In the genomic region with DNA sequence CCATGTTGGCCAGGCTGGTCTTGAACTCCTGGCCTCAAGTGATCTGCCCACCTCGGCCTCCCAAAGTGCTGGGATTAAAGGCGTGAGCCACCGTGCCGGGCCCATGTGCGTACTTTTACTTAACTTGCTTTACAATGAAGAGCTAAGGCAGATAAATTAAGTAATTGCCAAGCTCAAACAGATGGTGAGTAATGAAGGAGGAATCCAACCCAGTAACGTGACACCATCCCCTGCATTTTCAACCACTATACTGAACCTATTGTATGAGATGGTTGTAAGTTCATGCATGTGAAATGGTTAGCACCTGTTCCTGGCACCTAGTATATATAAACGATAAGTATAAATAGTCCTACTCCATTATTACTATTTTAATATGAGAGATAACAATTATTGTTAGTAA, we compare ENCODE assay signal across 15 cellular contexts.
DNase-seq lines count a peak whose midpoint lies in the region; ATAC-seq and TF ChIP-seq lines count a peak whose summit lies in the region.
"Had no signal": no experiment of that assay in that cellular context is flagged by ENCODE, and none has a peak within 500 bp of the region (broad histone marks: within the 10 kb centered on the region; RNA-seq: fewer than 3 reads in every experiment).

No MANE protein-coding gene starts in this region.

- H3K27me3 ChIP-seq in SJCRH30 (no peaks in the 10 kb centered on the region), tibial artery (no peaks in the 10 kb centered on the region)

- H3K27ac ChIP-seq in SJCRH30: no peak overlapping the region
- no peak overlapping the region for H3K27ac ChIP-seq in tibial artery

- ATAC-seq in GM21717 (IDR thresholded peaks at IDR 0.05; ENCODE audit: unreplicated experiment): no peak
- ATAC-seq: activated naive CD4-positive, alpha-beta T cell treated with anti-CD3 and anti-CD28 coated beads, Interleukin-2, amount 50 U/mL, for 72 hours; right cardiac atrium had no signal

- intact Hi-C loops in tibial artery (cut with DNase I; ENCODE audit: low total_unique reads): no loop called here

- peak; percentile 50 for DNase-seq in DMS153 (lab: John Stamatoyannopoulos, UW)
- DNase-seq in NCI-H2029 (lab: John Stamatoyannopoulos, UW): peak; percentile 25
- DNase-seq in SJCRH30: peak; percentile 37 to 66
- peak; percentile 39 for DNase-seq in iris pigment epithelial cell (ENCODE audit: low read depth)
- DNase-seq in nucleus accumbens (lab: John Stamatoyannopoulos, UW): no peak
- DNase-seq in tibial artery: no peak
- no peak for DNase-seq in activated CD8-positive, alpha-beta memory T cell treated with anti-CD3 and anti-CD28 coated beads, Interleukin-2, amount 50 U/mL, for 4 hours
- DNase-seq: activated CD4-positive, alpha-beta T cell treated with anti-CD3 and anti-CD28 coated beads, Interleukin-2, amount 50 U/mL, for 4 hours; activated T-cell treated with anti-CD3 and anti-CD28 coated beads, Interleukin-2, amount 50 U/mL, for 24 hours; KG1; nephron progenitor cell; right cardiac atrium; SIG-M5 had no signal

- no peaks in the 10 kb centered on the region for H3K36me3 ChIP-seq in SJCRH30
- no peaks in the 10 kb centered on the region for H3K36me3 ChIP-seq in tibial artery

- H3K4me3 ChIP-seq in SJCRH30 (no peak overlapping the region), tibial artery (no peak overlapping the region)

- TF ChIP-seq CTCF in tibial artery (IDR thresholded peaks at IDR 0.05): no peak

- H3K4me1 ChIP-seq in SJCRH30 (peaks cover 7% of the 10 kb centered on the region), tibial artery (no peaks in the 10 kb centered on the region)

- H3K9me3 ChIP-seq in SJCRH30 (replicated peaks) (0 out of 2 replicates have a peak, but pooled peaks cover 5% of the 10 kb centered on the region), tibial artery (no peaks in the 10 kb centered on the region)

Comparison
In these comparisons a context has a peak if more than half of its experiments do, and no peak if none do; other contexts are left out.
1. DNase-seq: peak in DMS153 (single experiment), NCI-H2029 (single experiment), SJCRH30 (2 of 2) and iris pigment epithelial cell (single experiment); none in nucleus accumbens (0 of 56), tibial artery (0 of 2) and activated CD8-positive, alpha-beta memory T cell treated with anti-CD3 and anti-CD28 coated beads, Interleukin-2, amount 50 U/mL, for 4 hours (single experiment).